10 cellular contexts compared by ENCODE assay signal in the genomic region with DNA sequence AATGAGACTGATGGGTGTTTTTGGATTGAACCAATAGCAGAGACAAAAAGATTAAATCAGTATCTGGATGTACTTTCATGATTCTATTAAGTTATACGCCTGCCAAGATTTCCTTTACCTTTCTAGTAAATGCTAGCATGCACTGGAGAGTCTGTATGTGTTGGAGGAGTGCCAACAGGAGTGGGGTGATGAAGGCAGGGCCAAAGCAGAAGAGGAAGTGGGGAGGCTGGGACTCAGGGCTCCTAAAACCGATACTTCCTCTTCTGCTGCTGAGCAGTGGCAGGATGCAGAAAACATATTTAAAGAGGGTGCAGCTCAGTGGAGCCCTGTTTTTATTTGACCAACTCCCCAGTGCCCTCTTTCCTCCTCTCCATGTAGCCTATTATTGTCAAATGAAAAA. TPM values are rescaled to one million over a fixed set of nuclear protein-coding genes. Genes with fewer than 3 reads are reported as not detected.
DNase-seq lines count a peak whose midpoint lies in the region; ATAC-seq, FAIRE-seq and TF ChIP-seq lines count a peak whose summit lies in the region.
"Had no signal": no experiment of that assay in that cellular context is flagged by ENCODE, and none has a peak within 500 bp of the region (broad histone marks: within the 10 kb centered on the region; RNA-seq: fewer than 3 reads in every experiment).

No MANE protein-coding gene starts in this region.

- H2BK120ac ChIP-seq in mesenchymal stem cell (ENCODE audit: low read depth, low read length) = no peak overlapping the region

- H3K4ac ChIP-seq in mesenchymal stem cell (ENCODE audit: low read depth in 1 of 2, low read length in 2 of 2) = no peak overlapping the region

- H4K8ac ChIP-seq in mesenchymal stem cell (ENCODE audit: low read length) = no peak overlapping the region

- H3K14ac ChIP-seq in mesenchymal stem cell (ENCODE audit: low read length in 2 of 2) = no peak overlapping the region

- H2BK5ac ChIP-seq in mesenchymal stem cell (ENCODE audit: low read depth, low read length, poor library complexity, severe bottlenecking) = no peak overlapping the region

- H3K4me3 Mint-ChIP-seq in activated CD8-positive, alpha-beta T cell treated with anti-CD3 and anti-CD28 coated beads for 36 hours = no peak overlapping the region

- no peak overlapping the region for H3K18ac ChIP-seq in mesenchymal stem cell (ENCODE audit: low read depth in 1 of 2, low read length in 2 of 2)

- POLR2A ChIA-PET in activated CD8-positive, alpha-beta T cell treated with anti-CD3 and anti-CD28 coated beads for 36 hours (lab: Charles Lee) = interaction anchor here (0.6 to 0.9 kb wide), 3 partner anchors 182 to 660 kb away, joined by 3 read pairs; a partner anchor contains a TSS

- H3K9ac ChIP-seq in mesenchymal stem cell (ENCODE audit: low read length) = no peak overlapping the region

- H3K27ac ChIP-seq in mesenchymal stem cell (ENCODE audit: low read length, poor library complexity, severe bottlenecking) = no peak overlapping the region
- H3K27ac ChIP-seq: psoas muscle had no signal

- no peak overlapping the region for H2BK15ac ChIP-seq in mesenchymal stem cell (ENCODE audit: low read depth, poor library complexity, severe bottlenecking)

- no peak overlapping the region for H2AFZ ChIP-seq in mesenchymal stem cell (ENCODE audit: low read depth, low read length)

- no peak overlapping the region for H2BK12ac ChIP-seq in mesenchymal stem cell (ENCODE audit: low read length in 2 of 2)

- ATAC-seq in GM21529 (IDR thresholded peaks at IDR 0.05; ENCODE audit: unreplicated experiment) = peak; percentile 93
- peak; percentile 74 for ATAC-seq in activated CD8-positive, alpha-beta T cell treated with anti-CD3 and anti-CD28 coated beads for 36 hours
- ATAC-seq: psoas muscle had no signal

- no peaks in the 10 kb centered on the region for H3K9me3 ChIP-seq in mesenchymal stem cell (ENCODE audit: control insufficient read depth, low read length)
- H3K9me3 ChIP-seq: psoas muscle had no signal

- H3K4me1 ChIP-seq in mesenchymal stem cell (ENCODE audit: control insufficient read depth, insufficient read depth, low read depth, low read length) = no peaks in the 10 kb centered on the region
- H3K4me1 ChIP-seq: psoas muscle had no signal

- no peak overlapping the region for H2AK5ac ChIP-seq in mesenchymal stem cell (ENCODE audit: low read length, severe bottlenecking)

- no peaks in the 10 kb centered on the region for H3K36me3 ChIP-seq in mesenchymal stem cell (ENCODE audit: control insufficient read depth in 1 of 2, insufficient read depth in 2 of 2, low read depth in 1 of 2, low read length in 2 of 2)

- in situ Hi-C loops in GM13976 (cut with MboI; ENCODE audit: low sequenced_read_pairs, unreplicated experiment) = no loop called here

- intact Hi-C loops in activated CD8-positive, alpha-beta T cell treated with anti-CD3 and anti-CD28 coated beads for 36 hours (cut with micrococcal nuclease) = no loop called here

- CTCF ChIA-PET in activated CD8-positive, alpha-beta T cell treated with anti-CD3 and anti-CD28 coated beads for 36 hours (lab: Charles Lee) = no interaction called here

- H3K27me3 ChIP-seq in mesenchymal stem cell (ENCODE audit: control insufficient read depth in 1 of 2, insufficient read depth in 1 of 2, low read length in 2 of 2) = no peaks in the 10 kb centered on the region

- no CpG with 5 or more reads among the region's 2 CpGs for WGBS in mesenchymal stem cell

- H4K91ac ChIP-seq in mesenchymal stem cell (ENCODE audit: low read length) = no peak overlapping the region

- peaks cover 3% of the 10 kb centered on the region for H3K36me3 Mint-ChIP-seq in activated CD8-positive, alpha-beta T cell treated with anti-CD3 and anti-CD28 coated beads for 36 hours (ENCODE audit: low read depth)

- H3K27me3 Mint-ChIP-seq in activated CD8-positive, alpha-beta T cell treated with anti-CD3 and anti-CD28 coated beads for 36 hours = no peaks in the 10 kb centered on the region

- H3K4me2 ChIP-seq in mesenchymal stem cell (ENCODE audit: low read length, poor library complexity, severe bottlenecking) = no peak overlapping the region

- no peak overlapping the region for H3K4me3 ChIP-seq in Jurkat, Clone E6-1 (ENCODE audit: low read length)
- H3K4me3 ChIP-seq in mesenchymal stem cell (ENCODE audit: insufficient read depth in 1 of 2, low read depth in 1 of 2, low read length in 2 of 2) = no peak overlapping the region
- H3K4me3 ChIP-seq: psoas muscle had no signal

- H3K9me3 Mint-ChIP-seq in activated CD8-positive, alpha-beta T cell treated with anti-CD3 and anti-CD28 coated beads for 36 hours = no peaks in the 10 kb centered on the region

- DNase-seq in GM13976 (ENCODE audit: low spot score) (peak; percentile 31), mucosa of gallbladder (ENCODE audit: low spot score) (peak; percentile 65), frontal cortex (ENCODE audit: low spot score in 2 of 2) (no peak), NCI-H748 treated with DMSO at 0.1 percent for 48 hours (lab: John Stamatoyannopoulos, UW) (no peak), mesenchymal stem cell (no peak)
- DNase-seq in Jurkat, Clone E6-1 (ENCODE audit: low read depth, low spot score) = peak; percentile 84
- DNase-seq in activated CD8-positive, alpha-beta T cell treated with anti-CD3 and anti-CD28 coated beads for 36 hours = peak; percentile 59

- H3K23ac ChIP-seq in mesenchymal stem cell (ENCODE audit: low read length in 2 of 2) = no peak overlapping the region

- no peak for FAIRE-seq in frontal cortex (lab: Jason Lieb, UNC)
- FAIRE-seq: colon had no signal

- no peak for TF ChIP-seq CTCF in GM13976 (IDR thresholded peaks at IDR 0.05; ENCODE audit: borderline replicate concordance, control extremely low read depth, extremely low read depth, insufficient read depth, missing control alignments)
- TF ChIP-seq CTCF in activated CD8-positive, alpha-beta T cell treated with anti-CD3 and anti-CD28 coated beads for 36 hours (IDR thresholded peaks at IDR 0.05) = no peak

- H3K27ac Mint-ChIP-seq in activated CD8-positive, alpha-beta T cell treated with anti-CD3 and anti-CD28 coated beads for 36 hours = peak overlapping the region; percentile 72

- H3K79me1 ChIP-seq in mesenchymal stem cell (replicated peaks; ENCODE audit: low read length, poor library complexity, severe bottlenecking) = no peaks in the 10 kb centered on the region

- peaks cover 28% of the 10 kb centered on the region for H3K4me1 Mint-ChIP-seq in activated CD8-positive, alpha-beta T cell treated with anti-CD3 and anti-CD28 coated beads for 36 hours (ENCODE audit: low read depth)

RNA-seq across cellular contexts. Expression of a gene that starts 5.6 kb away (rescaled TPM):
- polyA plus RNA-seq in Jurkat, Clone E6-1 (2012; ENCODE audit: insufficient read depth, insufficient read length) = not detected
- total RNA-seq in activated CD8-positive, alpha-beta T cell treated with anti-CD3 and anti-CD28 coated beads for 36 hours = under 1 TPM; 0.29 to 0.45 TPM
- total RNA-seq in mucosa of gallbladder = 3.5 TPM
- 1.2 TPM for total RNA-seq in frontal cortex
- polyA plus RNA-seq in mesenchymal stem cell (2013, experiment 1 of 2) = 0.14 TPM
- polyA plus RNA-seq in mesenchymal stem cell (2013, experiment 2 of 2) = 0.26 TPM

Comparison
In these comparisons a context has a peak if more than half of its experiments do, and no peak if none do; other contexts are left out.
1. DNase-seq: peak in GM13976 (single experiment), Jurkat, Clone E6-1 (single experiment), activated CD8-positive, alpha-beta T cell treated with anti-CD3 and anti-CD28 coated beads for 36 hours (single experiment) and mucosa of gallbladder (single experiment); none in frontal cortex (0 of 2), NCI-H748 treated with DMSO at 0.1 percent for 48 hours (single experiment) and mesenchymal stem cell (single experiment).